22 cellular contexts compared by ENCODE assay signal in genomic region chr12:71602745-71603577, GRCh38.
DNase-seq lines count a peak whose midpoint lies in the region; ATAC-seq, FAIRE-seq and TF ChIP-seq lines count a peak whose summit lies in the region.
"Had no signal": no experiment of that assay in that cellular context is flagged by ENCODE, and none has a peak within 500 bp of the region (broad histone marks: within the 10 kb centered on the region; RNA-seq: fewer than 3 reads in every experiment).

No MANE protein-coding gene starts in this region.

- H3K4me2 ChIP-seq in IMR-90 (ENCODE audit: low read depth, low read length) = no peak overlapping the region
- H3K4me2 ChIP-seq: hepatocyte had no signal

- H4K8ac ChIP-seq in IMR-90 (ENCODE audit: low read depth in 2 of 2, low read length in 2 of 2) = no peak overlapping the region

- no peak for ATAC-seq in IMR-90 (ENCODE audit: low read depth)
- ATAC-seq in esophagus mucosa = peak; percentile 26
- ATAC-seq in HG02678 (IDR thresholded peaks at IDR 0.05; ENCODE audit: unreplicated experiment) = no peak
- no peak for ATAC-seq in activated CD4-positive, CD25-positive, alpha-beta regulatory T cell treated with anti-CD3 and anti-CD28 coated beads, Interleukin-2, amount 50 U/mL, for 24 hours

- H3K79me1 ChIP-seq in IMR-90 (ENCODE audit: low read depth in 1 of 2, low read length in 2 of 2) = no peaks in the 10 kb centered on the region

- H2AFZ ChIP-seq in IMR-90 (replicated peaks; ENCODE audit: low read length, poor library complexity) = no peak overlapping the region
- H2AFZ ChIP-seq: hepatocyte had no signal

- H4K5ac ChIP-seq in IMR-90 (ENCODE audit: low read depth, low read length) = no peak overlapping the region

- CTCF ChIA-PET in IMR-90 (lab: Yijun Ruan, JAX) = no interaction called here

- TF ChIP-seq CTCF in IMR-90 (conservative IDR thresholded peaks at IDR 0.05; ENCODE audit: low read depth, low read length) = no peak

- no peak overlapping the region for H3K4ac ChIP-seq in IMR-90 (ENCODE audit: low read depth, low read length)

- no peak for DNase-seq in GM12892 (ENCODE audit: insufficient read length)
- no peak for DNase-seq in IMR-90
- peak; percentile 19 for DNase-seq in pons (ENCODE audit: low spot score)
- DNase-seq in AG20443 (ENCODE audit: low spot score) = no peak
- DNase-seq: activated CD4-positive, alpha-beta T cell treated with anti-CD3 and anti-CD28 coated beads for 4 hours; activated CD8-positive, alpha-beta memory T cell treated with anti-CD3 and anti-CD28 coated beads, Interleukin-2, amount 50 U/mL, for 4 hours; activated effector memory CD4-positive, alpha-beta T cell treated with Interleukin-2 at 50 U/mL for 16 hours; cortex of kidney; EL; NCI-H1105 treated with DMSO at 0.1 percent for 48 hours; NCI-H2081; NCI-H510A; pancreas; stimulated activated CD4-positive, alpha-beta T cell treated with anti-CD3 and anti-CD28 coated beads, Interleukin-1b, Interleukin-23, amount 100 ng/mL, for 48 hours; stimulated activated naive CD4-positive, alpha-beta T cell; T-helper 1 cell had no signal

- no peak for TF ChIP-seq RAD21 in IMR-90 (IDR thresholded peaks at IDR 0.05; ENCODE audit: low read length)

- H3K27me3 ChIP-seq in IMR-90 (ENCODE audit: control insufficient read depth, insufficient read depth, low read length) = no peaks in the 10 kb centered on the region
- H3K27me3 ChIP-seq: hepatocyte, pancreas had no signal

- H3K18ac ChIP-seq in IMR-90 (ENCODE audit: low read depth, low read length) = no peak overlapping the region

- no peak for TF ChIP-seq POLR2A in GM12892 (IDR thresholded peaks at IDR 0.05; ENCODE audit: low read depth, low read length)
- no peak for TF ChIP-seq POLR2A in IMR-90 (IDR thresholded peaks at IDR 0.05; ENCODE audit: low read depth, low read length)

- H2BK120ac ChIP-seq in IMR-90 (ENCODE audit: low read depth, low read length) = no peak overlapping the region

- dilution Hi-C loops in IMR-90 (cut with HindIII; ENCODE audit: low sequenced_read_pairs, unreplicated experiment) = no loop called here

- WGBS in IMR-90 (ENCODE audit: extremely low coverage in 2 of 2, insufficient read length in 1 of 2), 2 experiments = no CpG with 5 or more reads among the region's 10 CpGs

- BruUV-seq in IMR-90 (replicated peaks; lab: Mats Ljungman, UMichigan) = no TSS peak

- H2BK5ac ChIP-seq in IMR-90 (ENCODE audit: low read depth, low read length, poor library complexity, severe bottlenecking) = no peak overlapping the region

- H3K4me3 ChIP-seq in IMR-90 (ENCODE audit: insufficient read depth, low read depth, low read length) = no peak overlapping the region
- H3K4me3 ChIP-seq: hepatocyte, pancreas had no signal

- peaks cover 6% of the 10 kb centered on the region; the same call in 1 of the 2 replicates for H3K36me3 ChIP-seq in IMR-90 (ENCODE audit: control insufficient read depth, insufficient read depth, low read length)
- H3K36me3 ChIP-seq: pancreas had no signal

- no peak overlapping the region for H4K91ac ChIP-seq in IMR-90 (ENCODE audit: insufficient read depth, low read depth, low read length)

- H3K23ac ChIP-seq in IMR-90 (ENCODE audit: low read depth, low read length) = no peak overlapping the region

- no peaks in the 10 kb centered on the region for H4K20me1 ChIP-seq in IMR-90 (ENCODE audit: insufficient read depth, low read length)

- no peak overlapping the region for H3K14ac ChIP-seq in IMR-90 (replicated peaks; ENCODE audit: low read depth, low read length)

- no peak overlapping the region for H2BK20ac ChIP-seq in IMR-90 (ENCODE audit: low read depth, low read length)

- H3K4me1 ChIP-seq in IMR-90 (ENCODE audit: control insufficient read depth, insufficient read depth, low read length) = no peaks in the 10 kb centered on the region

- no peak overlapping the region for H3K27ac ChIP-seq in IMR-90 (ENCODE audit: insufficient read depth, low read length)
- H3K27ac ChIP-seq: hepatocyte, pancreas had no signal

- in situ Hi-C loops in IMR-90 (cut with MboI; ENCODE audit: low sequenced_read_pairs) = no loop called here

- H3K9me1 ChIP-seq in IMR-90 (ENCODE audit: insufficient read depth, low read length) = no peaks in the 10 kb centered on the region

- H3K56ac ChIP-seq in IMR-90 (ENCODE audit: extremely low read depth, insufficient read depth, low read length) = no peak overlapping the region

- H2AK9ac ChIP-seq in IMR-90 (replicated peaks; ENCODE audit: low read depth, low read length, poor library complexity) = no peak overlapping the region

- no peak overlapping the region for H2AK5ac ChIP-seq in IMR-90 (ENCODE audit: low read depth, low read length)

- intact Hi-C loops in IMR-90 (cut with micrococcal nuclease) = loop anchor here (5.0 kb wide), 1 partner anchor 41 kb away; no protein-coding TSS in a partner anchor

- FAIRE-seq in GM12892 (lab: Jason Lieb, UNC) = peak; percentile 9
- FAIRE-seq: HTR-8/SVneo, islet of Langerhans, pancreas had no signal

- H3K9me3 ChIP-seq in IMR-90 (ENCODE audit: control insufficient read depth, insufficient read depth, low read length) = no peaks in the 10 kb centered on the region
- H3K9me3 ChIP-seq: pancreas had no signal

- no peak overlapping the region for H3K9ac ChIP-seq in IMR-90 (ENCODE audit: low read depth, low read length)

- H2BK15ac ChIP-seq in IMR-90 (ENCODE audit: low read depth, low read length) = no peak overlapping the region

- POLR2A ChIA-PET in IMR-90 (lab: Charles Lee; ENCODE audit: unreplicated experiment) = no interaction called here

TF ChIP-seq in IMR-90, 13 proteins besides CTCF, POLR2A, EP300 and RAD21:
- TF ChIP-seq FOS (IDR thresholded peaks at IDR 0.05; ENCODE audit: low read depth, low read length) (no peak), RFX5 (IDR thresholded peaks at IDR 0.05; ENCODE audit: low read depth, low read length) (no peak), CEBPB (IDR thresholded peaks at IDR 0.05; ENCODE audit: low read depth, low read length) (0 out of 2 replicates have a peak, but pooled peaks have one; percentile 7), NFE2L2 (IDR thresholded peaks at IDR 0.05; ENCODE audit: low read depth, low read length) (no peak)
TF ChIP-seq in IMR-90: peak in this region for 1.
